Comparison of ENCODE assay signal across 17 cellular contexts in genomic region chr6:35739645-35740517, GRCh38. TPM values are rescaled to one million over a fixed set of nuclear protein-coding genes. Genes with fewer than 3 reads are reported as not detected.
DNase-seq lines count a peak whose midpoint lies in the region; ATAC-seq and TF ChIP-seq lines count a peak whose summit lies in the region.
"Had no signal": no experiment of that assay in that cellular context is flagged by ENCODE, and none has a peak within 500 bp of the region (broad histone marks: within the 10 kb centered on the region; RNA-seq: fewer than 3 reads in every experiment).

No MANE protein-coding gene starts in this region.

- H3K27ac ChIP-seq in heart right ventricle (peak overlapping the region; percentile 28 to 78 (median 64)), right lobe of liver (peak overlapping the region; percentile 18 to 44 (median 29)), spleen (peak overlapping the region in 4 of 8 donors; percentile 8 to 59 (median 42))
- H3K27ac ChIP-seq: foreskin keratinocyte, stomach had no signal

- H3K36me3 ChIP-seq in heart right ventricle (no peaks in the 10 kb centered on the region), right lobe of liver (no peaks in the 10 kb centered on the region), spleen (no peaks in the 10 kb centered on the region)
- H3K36me3 ChIP-seq: stomach had no signal

- WGBS in heart right ventricle, 2 donors, result 56 to 61% methylated on average over 5 of the region's 5 CpGs
- WGBS in right lobe of liver (ENCODE audit: insufficient coverage, low coverage, low lambda C conversion rate, missing lambda C conversion rate), result 48% methylated on average over 5 of the region's 5 CpGs
- 58 to 71% (median 64%) methylated on average over 5 of the region's 5 CpGs for WGBS in spleen, 5 donors

- no peaks in the 10 kb centered on the region for H3K9me3 Mint-ChIP-seq in brain
- H3K9me3 Mint-ChIP-seq: activated naive CD4-positive, alpha-beta T cell treated with anti-CD3 and anti-CD28 coated beads, Interleukin-2, amount 50 U/mL, for 72 hours had no signal

- ATAC-seq in heart right ventricle (peak in 6 of 8 donors; percentile 15 to 50 (median 32)), left ventricle myocardium superior (no peak), right lobe of liver (peak; percentile 63 to 72 (median 68)), GM19324 (IDR thresholded peaks at IDR 0.05; ENCODE audit: low FRiP score, unreplicated experiment) (no peak)
- ATAC-seq: activated naive CD4-positive, alpha-beta T cell treated with anti-CD3 and anti-CD28 coated beads, Interleukin-2, amount 50 U/mL, for 72 hours; foreskin keratinocyte had no signal

- H3K4me1 ChIP-seq in heart right ventricle, result peaks cover 0 to 31% (median 13%) of the 10 kb centered on the region in 9 donors
- H3K4me1 ChIP-seq in right lobe of liver, result peaks cover 0 to 19% (median 9%) of the 10 kb centered on the region in 4 donors
- peaks cover 11 to 44% (median 37%) of the 10 kb centered on the region in 6 donors for H3K4me1 ChIP-seq in spleen

- H3K27ac Mint-ChIP-seq in brain, result peak overlapping the region; percentile 1 to 90 (median 25)

- intact Hi-C loops in heart right ventricle (cut with DNase I), result loop anchor here in 3 of 10 donors (5.0 kb wide), 1 partner anchor 218 kb away; no protein-coding TSS in a partner anchor
- intact Hi-C loops in left ventricle myocardium superior (cut with micrococcal nuclease), result no loop called here
- intact Hi-C loops in right lobe of liver (cut with DNase I), result loop anchor here (5.0 to 10.0 kb wide), 3 partner anchors 155 to 218 kb away; no protein-coding TSS in a partner anchor
- intact Hi-C loops in spleen (cut with DNase I; ENCODE audit: low total_unique reads), result loop anchor here (5.0 kb wide), 1 partner anchor 218 kb away; no protein-coding TSS in a partner anchor

- TF ChIP-seq CTCF in heart right ventricle (IDR thresholded peaks at IDR 0.05) (no peak), brain (conservative IDR thresholded peaks at IDR 0.05) (no peak), right lobe of liver (IDR thresholded peaks at IDR 0.05) (peak in 1 of 4 donors; percentile 16), spleen (IDR thresholded peaks at IDR 0.05 in 8 of 11, conservative IDR thresholded peaks at IDR 0.05 in 3 of 11) (no peak)

- H3K4me1 Mint-ChIP-seq in brain, result peaks cover 45% of the 10 kb centered on the region

- H3K4me3 ChIP-seq in heart right ventricle (no peak overlapping the region), right lobe of liver (no peak overlapping the region), spleen (no peak overlapping the region)
- H3K4me3 ChIP-seq: stomach had no signal

- peaks cover 3% of the 10 kb centered on the region for H3K27me3 Mint-ChIP-seq in brain

- H3K9me3 ChIP-seq in heart right ventricle (no peaks in the 10 kb centered on the region), right lobe of liver (no peaks in the 10 kb centered on the region), spleen (no peaks in the 10 kb centered on the region)
- H3K9me3 ChIP-seq: stomach had no signal

- H3K4me3 Mint-ChIP-seq in brain, result peak overlapping the region in 1 of 5 experiments; percentile 35

- peak; percentile 34 for TF ChIP-seq POLR2A in right lobe of liver (IDR thresholded peaks at IDR 0.05)
- no peak for TF ChIP-seq POLR2A in spleen (IDR thresholded peaks at IDR 0.05)

- no peak for DNase-seq in heart right ventricle
- DNase-seq in left ventricle myocardium superior, result no peak
- DNase-seq in right lobe of liver, result peak in 2 of 3 donors; percentile 27 to 44
- peak; percentile 4 for DNase-seq in spleen
- DNase-seq in activated CD4-positive, alpha-beta T cell treated with anti-CD3 and anti-CD28 coated beads for 48 hours, result no peak
- no peak for DNase-seq in activated CD4-positive, alpha-beta T cell treated with anti-CD3 and anti-CD28 coated beads, Interleukin-2, amount 50 U/mL, for 1 hour
- DNase-seq: activated CD4-positive, alpha-beta T cell treated with anti-CD3 and anti-CD28 coated beads for 1 hour; foreskin keratinocyte; NCI-H1417 treated with DMSO at 0.1 percent for 48 hours; NCI-H226; SIG-M5; stomach had no signal

- no peaks in the 10 kb centered on the region for H3K27me3 ChIP-seq in heart right ventricle
- no peaks in the 10 kb centered on the region for H3K27me3 ChIP-seq in right lobe of liver
- no peaks in the 10 kb centered on the region for H3K27me3 ChIP-seq in spleen (replicated peaks in 1 of 7)
- H3K27me3 ChIP-seq: foreskin keratinocyte, stomach had no signal

- no peaks in the 10 kb centered on the region for H3K36me3 Mint-ChIP-seq in brain
- H3K36me3 Mint-ChIP-seq: activated naive CD4-positive, alpha-beta T cell treated with anti-CD3 and anti-CD28 coated beads, Interleukin-2, amount 50 U/mL, for 72 hours had no signal

RNA-seq across cellular contexts. Expression of gene ARMC12, which starts 3.0 kb away (rescaled TPM):
- total RNA-seq in heart right ventricle (under 1 TPM in 4 of 10 donors, not detected in 6; 0.20 to 0.37 (median 0.24) TPM), left ventricle myocardium superior (not detected), right lobe of liver (1 to 10 TPM in 3 of 6 experiments, under 1 TPM in 3; 0.22 to 4.4 (median 0.92) TPM), spleen (1 to 10 TPM in 2 of 7 donors, under 1 TPM in 5; 0.23 to 1.6 (median 0.97) TPM)
- polyA plus RNA-seq in heart right ventricle (under 1 TPM; 0.16 to 0.95 TPM), brain (ENCODE audit: insufficient read depth, low read depth, low replicate concordance) (0.68 TPM), spleen (1 to 10 TPM; 2.0 to 4.1 (median 2.7) TPM)
- total RNA-seq: stomach had no signal

RNA-seq across cellular contexts. Expression of gene CLPSL2, which starts 36.5 kb away (rescaled TPM):
- total RNA-seq in heart right ventricle (not detected), left ventricle myocardium superior (not detected), right lobe of liver (not detected), spleen (not detected)
- polyA plus RNA-seq in heart right ventricle (not detected), brain (ENCODE audit: insufficient read depth, low read depth, low replicate concordance) (2.3 TPM), spleen (not detected)
- total RNA-seq: bronchial epithelial cell, foreskin keratinocyte, mononuclear cell, stomach had no signal
- polyA plus RNA-seq: foreskin keratinocyte, stomach had no signal

RNA-seq across cellular contexts. Expression of gene CLPSL1, which starts 40.9 kb away (rescaled TPM):
- not detected for total RNA-seq in heart right ventricle
- not detected for polyA plus RNA-seq in heart right ventricle
- total RNA-seq in left ventricle myocardium superior, result not detected
- polyA plus RNA-seq in brain (ENCODE audit: insufficient read depth, low read depth, low replicate concordance), result not detected
- not detected for total RNA-seq in right lobe of liver
- total RNA-seq in spleen, result not detected
- polyA plus RNA-seq in spleen, result not detected
- total RNA-seq: activated naive CD4-positive, alpha-beta T cell treated with anti-CD3 and anti-CD28 coated beads, Interleukin-2, amount 50 U/mL, for 72 hours; bronchial epithelial cell; foreskin keratinocyte; mononuclear cell; stomach had no signal
- polyA plus RNA-seq: foreskin keratinocyte, stomach had no signal

RNA-seq across cellular contexts. Expression of gene FKBP5, which starts 51.2 kb away (rescaled TPM):
- total RNA-seq in heart right ventricle, result 100 to 1,000 TPM in 3 of 10 donors, 10 to 100 TPM in 7; 20.3 to 151 (median 45.3) TPM
- 100 to 1,000 TPM in 1 of 2 donors, 10 to 100 TPM in 1; 40.5 to 199 TPM for polyA plus RNA-seq in heart right ventricle
- total RNA-seq in left ventricle myocardium superior, result 82.8 TPM
- 20.2 TPM for polyA plus RNA-seq in brain (ENCODE audit: insufficient read depth, low read depth, low replicate concordance)
- 100 to 1,000 TPM in 5 of 6 experiments, 10 to 100 TPM in 1; 36.1 to 387 (median 111) TPM for total RNA-seq in right lobe of liver
- total RNA-seq in spleen, result 100 to 1,000 TPM in 5 of 7 donors, 10 to 100 TPM in 2; 39.9 to 368 (median 241) TPM
- 10 to 100 TPM; 23.8 to 88.9 (median 75.9) TPM for polyA plus RNA-seq in spleen

RNA-seq across cellular contexts. Expression of gene CLPS, which starts 57.2 kb away (rescaled TPM):
- total RNA-seq in heart right ventricle (1 to 10 TPM in 7 of 10 donors, not detected in 3; 1.9 to 4.2 (median 3.3) TPM), left ventricle myocardium superior (not detected), right lobe of liver (not detected), spleen (1 to 10 TPM in 1 of 7 donors, under 1 TPM in 1, not detected in 5; 0.91 to 2.3 TPM)
- polyA plus RNA-seq in heart right ventricle (under 1 TPM in 1 of 2 donors, not detected in 1; 0.81 TPM), brain (ENCODE audit: insufficient read depth, low read depth, low replicate concordance) (not detected), spleen (1 to 10 TPM in 1 of 3 donors, under 1 TPM in 2; 0.44 to 1.4 (median 0.64) TPM)
- total RNA-seq: activated naive CD4-positive, alpha-beta T cell treated with anti-CD3 and anti-CD28 coated beads, Interleukin-2, amount 50 U/mL, for 72 hours; bronchial epithelial cell; foreskin keratinocyte; mononuclear cell; stomach had no signal
- polyA plus RNA-seq: foreskin keratinocyte had no signal

Comparison
In these comparisons a context has a peak if more than half of its experiments do, and no peak if none do; other contexts are left out.
1. ATAC-seq: peak in heart right ventricle (6 of 8) and right lobe of liver (4 of 4); none in left ventricle myocardium superior (single experiment) and GM19324 (single experiment).
2. DNase-seq: peak in right lobe of liver (2 of 3) and spleen (single experiment); none in heart right ventricle (0 of 2), left ventricle myocardium superior (single experiment), activated CD4-positive, alpha-beta T cell treated with anti-CD3 and anti-CD28 coated beads for 48 hours (single experiment) and activated CD4-positive, alpha-beta T cell treated with anti-CD3 and anti-CD28 coated beads, Interleukin-2, amount 50 U/mL, for 1 hour (single experiment).